16 cellular contexts compared by ENCODE assay signal in genomic region chr18:8779251-8779650, GRCh38.
"Had no signal": no experiment of that assay in that cellular context is flagged by ENCODE, and none has a peak within 500 bp of the region (broad histone marks: within the 10 kb centered on the region; RNA-seq: fewer than 3 reads in every experiment).

No MANE protein-coding gene starts in this region.

- H3K9me3 Mint-ChIP-seq: activated naive CD4-positive, alpha-beta T cell treated with anti-CD3 and anti-CD28 coated beads, Interleukin-2, amount 10 ng/mL, durations not matched to agents 7 days and 5 days; activated naive CD8-positive, alpha-beta T cell treated with anti-CD3 and anti-CD28 coated beads, Interleukin-2, amount 50 U/mL, for 24 hours; activated T-cell treated with anti-CD3 and anti-CD28 coated beads, Interleukin-2, amount 50 U/mL, for 4 hours; naive thymus-derived CD4-positive, alpha-beta T cell; stimulated activated effector memory CD8-positive, alpha-beta T cell treated with anti-CD3 and anti-CD28 coated beads, Interleukin-12 subunit alpha, Interleukin-12 subunit beta, amount 100 ng/mL, for 72 hours; T-helper 1 cell treated with Interleukin-12 subunit alpha and Interleukin-12 subunit beta and Interleukin-4 antibody, amounts not matched to agents 30 μg/mL and 1 μg/mL, for 36 hours had no signal

- DNase-seq: activated CD4-positive, alpha-beta T cell treated with anti-CD3 and anti-CD28 coated beads, Interleukin-2, amount 50 U/mL, for 1 hour; activated CD4-positive, CD25-positive, alpha-beta regulatory T cell treated with anti-CD3 and anti-CD28 coated beads, Interleukin-2, amount 50 U/mL, for 72 hours; activated CD8-positive, alpha-beta memory T cell treated with anti-CD3 and anti-CD28 coated beads, Interleukin-2, amount 50 U/mL, for 4 hours; activated naive CD4-positive, alpha-beta T cell treated with anti-CD3 and anti-CD28 coated beads, Interleukin-2, amount 10 ng/mL, durations not matched to agents 7 days and 5 days; activated naive CD8-positive, alpha-beta T cell treated with anti-CD3 and anti-CD28 coated beads, Interleukin-2, amount 50 U/mL, for 24 hours; activated T-cell treated with anti-CD3 and anti-CD28 coated beads, Interleukin-2, amount 50 U/mL, for 4 hours; erythroblast; foreskin melanocyte; glutamatergic neuron; left ventricle myocardium inferior; mammary epithelial cell; naive thymus-derived CD4-positive, alpha-beta T cell; stimulated activated CD4-positive, alpha-beta T cell treated with anti-CD3 and anti-CD28 coated beads, Interleukin-4, amount 100 ng/mL, for 24 hours had no signal

- H3K27ac Mint-ChIP-seq: activated naive CD4-positive, alpha-beta T cell treated with anti-CD3 and anti-CD28 coated beads, Interleukin-2, amount 10 ng/mL, durations not matched to agents 7 days and 5 days; activated naive CD8-positive, alpha-beta T cell treated with anti-CD3 and anti-CD28 coated beads, Interleukin-2, amount 50 U/mL, for 24 hours; naive thymus-derived CD4-positive, alpha-beta T cell; stimulated activated effector memory CD8-positive, alpha-beta T cell treated with anti-CD3 and anti-CD28 coated beads, Interleukin-12 subunit alpha, Interleukin-12 subunit beta, amount 100 ng/mL, for 72 hours; T-helper 1 cell treated with Interleukin-12 subunit alpha and Interleukin-12 subunit beta and Interleukin-4 antibody, amounts not matched to agents 30 μg/mL and 1 μg/mL, for 36 hours had no signal

- H3K36me3 Mint-ChIP-seq: activated naive CD4-positive, alpha-beta T cell treated with anti-CD3 and anti-CD28 coated beads, Interleukin-2, amount 10 ng/mL, durations not matched to agents 7 days and 5 days; naive thymus-derived CD4-positive, alpha-beta T cell; stimulated activated effector memory CD8-positive, alpha-beta T cell treated with anti-CD3 and anti-CD28 coated beads, Interleukin-12 subunit alpha, Interleukin-12 subunit beta, amount 100 ng/mL, for 72 hours had no signal

- H3K4me3 Mint-ChIP-seq: activated naive CD4-positive, alpha-beta T cell treated with anti-CD3 and anti-CD28 coated beads, Interleukin-2, amount 10 ng/mL, durations not matched to agents 7 days and 5 days; activated naive CD8-positive, alpha-beta T cell treated with anti-CD3 and anti-CD28 coated beads, Interleukin-2, amount 50 U/mL, for 24 hours; activated T-cell treated with anti-CD3 and anti-CD28 coated beads, Interleukin-2, amount 50 U/mL, for 4 hours; naive thymus-derived CD4-positive, alpha-beta T cell; stimulated activated effector memory CD8-positive, alpha-beta T cell treated with anti-CD3 and anti-CD28 coated beads, Interleukin-12 subunit alpha, Interleukin-12 subunit beta, amount 100 ng/mL, for 72 hours; T-helper 1 cell treated with Interleukin-12 subunit alpha and Interleukin-12 subunit beta and Interleukin-4 antibody, amounts not matched to agents 30 μg/mL and 1 μg/mL, for 36 hours had no signal

- H3K27me3 Mint-ChIP-seq: activated naive CD8-positive, alpha-beta T cell treated with anti-CD3 and anti-CD28 coated beads, Interleukin-2, amount 50 U/mL, for 24 hours had no signal

- ATAC-seq: activated naive CD8-positive, alpha-beta T cell treated with anti-CD3 and anti-CD28 coated beads, Interleukin-2, amount 50 U/mL, for 24 hours; activated T-cell treated with anti-CD3 and anti-CD28 coated beads, Interleukin-2, amount 50 U/mL, for 4 hours; naive thymus-derived CD4-positive, alpha-beta T cell; sciatic nerve; stimulated activated effector memory CD8-positive, alpha-beta T cell treated with anti-CD3 and anti-CD28 coated beads, Interleukin-12 subunit alpha, Interleukin-12 subunit beta, amount 100 ng/mL, for 72 hours had no signal

- H3K4me1 Mint-ChIP-seq: activated naive CD4-positive, alpha-beta T cell treated with anti-CD3 and anti-CD28 coated beads, Interleukin-2, amount 10 ng/mL, durations not matched to agents 7 days and 5 days; activated naive CD8-positive, alpha-beta T cell treated with anti-CD3 and anti-CD28 coated beads, Interleukin-2, amount 50 U/mL, for 24 hours; naive thymus-derived CD4-positive, alpha-beta T cell; stimulated activated effector memory CD8-positive, alpha-beta T cell treated with anti-CD3 and anti-CD28 coated beads, Interleukin-12 subunit alpha, Interleukin-12 subunit beta, amount 100 ng/mL, for 72 hours had no signal
